ENCODE assay signal across 8 cellular contexts in the genomic region with DNA sequence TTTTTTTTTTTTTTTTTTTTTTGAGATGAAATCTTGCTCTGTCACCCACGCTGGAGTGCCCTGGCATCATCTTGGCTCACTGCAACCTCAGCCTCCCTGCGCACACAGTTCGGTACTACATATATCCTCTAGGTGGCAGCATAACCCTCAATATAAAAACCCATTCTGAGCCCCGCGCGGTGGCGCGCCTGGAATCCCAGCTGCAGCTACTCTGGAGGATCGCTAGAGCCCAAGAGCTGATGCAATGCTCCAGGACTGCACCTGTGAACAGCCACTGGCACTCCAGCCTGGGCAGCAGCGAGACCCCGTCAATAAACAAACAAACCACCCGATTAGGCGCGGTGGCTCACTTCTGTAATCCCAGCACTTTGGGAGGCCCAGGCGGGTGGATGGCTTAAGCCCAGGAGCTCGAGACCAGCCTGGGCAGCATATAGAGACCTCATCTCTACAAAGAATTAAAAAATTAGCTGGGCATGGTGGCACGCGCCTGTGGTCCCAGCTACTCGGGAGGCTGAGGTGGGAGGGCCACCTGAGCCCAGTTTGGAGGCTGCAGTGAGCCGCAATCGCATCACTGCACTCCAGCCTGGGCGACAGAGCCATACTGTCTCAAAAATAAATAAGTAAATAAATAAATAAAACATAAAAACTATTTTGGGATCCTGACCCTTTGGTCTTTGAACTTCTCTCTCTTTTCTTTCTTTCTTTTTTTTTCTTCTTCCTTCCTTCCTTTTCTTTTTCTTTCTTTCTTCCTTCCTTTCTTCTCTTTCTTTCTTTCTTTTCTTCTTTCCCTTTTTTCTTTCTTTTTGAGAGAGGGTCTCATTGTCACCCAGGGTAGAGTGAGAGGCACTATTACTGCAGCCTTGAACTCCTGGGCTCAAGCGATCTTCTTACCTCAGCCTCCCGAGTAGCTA. TPM values are rescaled to one million over a fixed set of nuclear protein-coding genes. Genes with fewer than 3 reads are reported as not detected.
DNase-seq lines count a peak whose midpoint lies in the region; ATAC-seq and TF ChIP-seq lines count a peak whose summit lies in the region.

No MANE protein-coding gene starts in this region.

- H3K4me3 Mint-ChIP-seq in activated naive CD8-positive, alpha-beta T cell treated with anti-CD3 and anti-CD28 coated beads for 36 hours: peak overlapping the region; percentile 45
- no peak overlapping the region for H3K4me3 Mint-ChIP-seq in progenitor cell of endocrine pancreas (ENCODE audit: low read depth)

- peaks cover 13% of the 10 kb centered on the region for H3K4me1 ChIP-seq in vagina

- H3K9me3 Mint-ChIP-seq in activated naive CD8-positive, alpha-beta T cell treated with anti-CD3 and anti-CD28 coated beads for 36 hours: no peaks in the 10 kb centered on the region
- H3K9me3 Mint-ChIP-seq in progenitor cell of endocrine pancreas (ENCODE audit: low read depth): no peaks in the 10 kb centered on the region

- no peaks in the 10 kb centered on the region for H3K36me3 Mint-ChIP-seq in activated naive CD8-positive, alpha-beta T cell treated with anti-CD3 and anti-CD28 coated beads for 36 hours
- H3K36me3 Mint-ChIP-seq in progenitor cell of endocrine pancreas (ENCODE audit: insufficient read depth): no peaks in the 10 kb centered on the region

- TF ChIP-seq CTCF in progenitor cell of endocrine pancreas (IDR thresholded peaks at IDR 0.05; ENCODE audit: unreplicated experiment) (peak; percentile 80), vagina (IDR thresholded peaks at IDR 0.05) (peak; percentile 52 to 86 (median 74))

- no peaks in the 10 kb centered on the region for H3K4me1 Mint-ChIP-seq in activated naive CD8-positive, alpha-beta T cell treated with anti-CD3 and anti-CD28 coated beads for 36 hours
- H3K4me1 Mint-ChIP-seq in progenitor cell of endocrine pancreas (ENCODE audit: low read depth): peaks cover 1% of the 10 kb centered on the region

- intact Hi-C loops in Right ventricle myocardium superior (cut with DNase I) (loop anchor here (5.0 kb wide), 2 partner anchors 124 to 324 kb away; no protein-coding TSS in a partner anchor), vagina (cut with DNase I) (loop anchor here (5.0 to 10.0 kb wide), 2 partner anchors 129 to 322 kb away; no protein-coding TSS in a partner anchor)

- no peak overlapping the region for H3K27ac Mint-ChIP-seq in activated naive CD8-positive, alpha-beta T cell treated with anti-CD3 and anti-CD28 coated beads for 36 hours
- peak overlapping the region; percentile 86 for H3K27ac Mint-ChIP-seq in progenitor cell of endocrine pancreas

- no peaks in the 10 kb centered on the region for H3K9me3 ChIP-seq in vagina

- no peak overlapping the region for H3K27ac ChIP-seq in vagina

- H3K27me3 ChIP-seq in vagina: no peaks in the 10 kb centered on the region

- H3K36me3 ChIP-seq in vagina: no peaks in the 10 kb centered on the region

- H3K4me3 ChIP-seq in vagina: no peak overlapping the region

- no peak for TF ChIP-seq POLR2A in vagina (IDR thresholded peaks at IDR 0.05)

- DNase-seq in GM03348 (ENCODE audit: low spot score): peak; percentile 86
- DNase-seq in NCI-H1436 treated with DMSO at 0.1 percent for 48 hours (lab: John Stamatoyannopoulos, UW): peak; percentile 94
- DNase-seq in SW 1271 (lab: John Stamatoyannopoulos, UW): peak; percentile 88 to 97
- DNase-seq in activated naive CD8-positive, alpha-beta T cell treated with anti-CD3 and anti-CD28 coated beads for 36 hours: peak; percentile 72
- DNase-seq in Right ventricle myocardium superior: peak; percentile 93
- DNase-seq in progenitor cell of endocrine pancreas (ENCODE audit: low spot score, unreplicated experiment): peak; percentile 81
- no peak for DNase-seq in vagina (ENCODE audit: extremely low spot score in 2 of 2)

- ATAC-seq in HG02763 (IDR thresholded peaks at IDR 0.05; ENCODE audit: unreplicated experiment) (peak; percentile 72), Right ventricle myocardium superior (ENCODE audit: poor library complexity) (peak; percentile 99)

- peaks cover 18% of the 10 kb centered on the region for H3K27me3 Mint-ChIP-seq in activated naive CD8-positive, alpha-beta T cell treated with anti-CD3 and anti-CD28 coated beads for 36 hours
- peaks cover 27% of the 10 kb centered on the region for H3K27me3 Mint-ChIP-seq in progenitor cell of endocrine pancreas

RNA-seq across cellular contexts. Expression of a gene that starts 15.4 kb away (rescaled TPM):
- 10 to 100 TPM; 25.7 to 27.5 TPM for total RNA-seq in activated naive CD8-positive, alpha-beta T cell treated with anti-CD3 and anti-CD28 coated beads for 36 hours
- total RNA-seq in Right ventricle myocardium superior (13.8 TPM), progenitor cell of endocrine pancreas (32.9 and 38.2 TPM in 2 replicates), vagina (23.3 TPM)

RNA-seq across cellular contexts. Expression of a gene that starts 16.1 kb away (rescaled TPM):
- 1 to 10 TPM; 6.6 to 7.3 TPM for total RNA-seq in activated naive CD8-positive, alpha-beta T cell treated with anti-CD3 and anti-CD28 coated beads for 36 hours
- 8.5 TPM for total RNA-seq in Right ventricle myocardium superior
- 69.6 and 72.7 TPM in 2 replicates for total RNA-seq in progenitor cell of endocrine pancreas
- total RNA-seq in vagina: 25.3 TPM

Comparison
In these comparisons a context has a peak if more than half of its experiments do, and no peak if none do; other contexts are left out.
1. DNase-seq: peak in GM03348 (single experiment), NCI-H1436 treated with DMSO at 0.1 percent for 48 hours (single experiment), SW 1271 (2 of 2), activated naive CD8-positive, alpha-beta T cell treated with anti-CD3 and anti-CD28 coated beads for 36 hours (single experiment), Right ventricle myocardium superior (single experiment) and progenitor cell of endocrine pancreas (single experiment); none in vagina (0 of 2).